Comparison of ENCODE assay signal across 1 cellular context in genomic region chr1:156667968-156668709, GRCh38.
A peak's percentile ranks its signal among the peaks of the same experiment; 100 is the strongest.
TF ChIP-seq lines count a peak whose summit lies in the region.

No MANE protein-coding gene starts in this region.

TF ChIP-seq in H1, 55 proteins besides CTCF, POLR2A, EP300 and RAD21:
- TF ChIP-seq POLR2AphosphoS5 (IDR thresholded peaks at IDR 0.05; ENCODE audit: low read depth, low read length) (peak; percentile 72), SP4 (IDR thresholded peaks at IDR 0.05; ENCODE audit: low read length) (no peak), CHD2 (IDR thresholded peaks at IDR 0.05; ENCODE audit: low read length) (no peak), KDM4A (IDR thresholded peaks at IDR 0.05; ENCODE audit: low read depth, low read length, severe bottlenecking) (no peak), CTBP2 (IDR thresholded peaks at IDR 0.05; ENCODE audit: borderline replicate concordance, insufficient read depth, insufficient read length, low read length) (no peak)
